Comparison of ENCODE assay signal across 13 cellular contexts in genomic region chr16:46932802-46933201, GRCh38. TPM values are rescaled to one million over a fixed set of nuclear protein-coding genes. Genes with fewer than 3 reads are reported as not detected.
A peak's percentile ranks its signal among the peaks of the same experiment; 100 is the strongest.
DNase-seq lines count a peak whose midpoint lies in the region; ATAC-seq, FAIRE-seq and TF ChIP-seq lines count a peak whose summit lies in the region.
"Had no signal": no experiment of that assay in that cellular context is flagged by ENCODE, and none has a peak within 500 bp of the region (broad histone marks: within the 10 kb centered on the region; RNA-seq: fewer than 3 reads in every experiment).

No MANE protein-coding gene starts in this region.

- no peak overlapping the region for H2AFZ ChIP-seq in OCI-LY1 (ENCODE audit: low read length)

- ATAC-seq in GM18868 (IDR thresholded peaks at IDR 0.05; ENCODE audit: unreplicated experiment) (peak; percentile 75), HG03025 (IDR thresholded peaks at IDR 0.05; ENCODE audit: low FRiP score, unreplicated experiment) (peak; percentile 49)
- ATAC-seq in activated CD4-positive, CD25-positive, alpha-beta regulatory T cell treated with anti-CD3 and anti-CD28 coated beads, Interleukin-2, amount 50 U/mL, for 24 hours: no peak
- ATAC-seq: activated T-helper 17 cell treated with anti-CD3 and anti-CD28 coated beads, Interleukin-2, amount 50 U/mL, for 72 hours; HCT116 had no signal

- H3K27ac ChIP-seq in OCI-LY1 (ENCODE audit: low read depth, low read length, poor library complexity, severe bottlenecking) (peak overlapping the region; percentile 53), kidney (ENCODE audit: low read depth in 2 of 2, low read length in 2 of 2) (no peak overlapping the region)

- intact Hi-C loops in kidney (cut with DNase I): no loop called here

- H3K79me2 ChIP-seq in OCI-LY1 (ENCODE audit: insufficient read depth, low read length): no peaks in the 10 kb centered on the region

- H4K20me1 ChIP-seq in OCI-LY1 (ENCODE audit: insufficient read depth, low read length): no peaks in the 10 kb centered on the region

- no peaks in the 10 kb centered on the region for H3F3A ChIP-seq in OCI-LY1 (ENCODE audit: insufficient read depth, low read length)

- H3K9ac ChIP-seq in OCI-LY1 (ENCODE audit: low read length) (peak overlapping the region; percentile 15; the same call in 1 of the 2 replicates), kidney (ENCODE audit: low read length in 2 of 2) (no peak overlapping the region)

- H3K4me1 ChIP-seq in OCI-LY1 (ENCODE audit: insufficient read depth, low read length, severe bottlenecking): peaks cover 20% of the 10 kb centered on the region
- peaks cover 0 to 2% of the 10 kb centered on the region in 2 donors for H3K4me1 ChIP-seq in kidney (ENCODE audit: control insufficient read depth in 1 of 2, insufficient read depth in 1 of 2, low read depth in 1 of 2, low read length in 2 of 2)

- no peak overlapping the region for H3K4me3 ChIP-seq in OCI-LY1 (ENCODE audit: low read depth, low read length, poor library complexity, severe bottlenecking)
- H3K4me3 ChIP-seq in kidney (ENCODE audit: low read length in 2 of 2): no peak overlapping the region

- FAIRE-seq in kidney (lab: Jason Lieb, UNC): no peak
- FAIRE-seq: bronchial epithelial cell had no signal

- TF ChIP-seq CTCF in OCI-LY1 (IDR thresholded peaks at IDR 0.05; ENCODE audit: low read length) (no peak), kidney (IDR thresholded peaks at IDR 0.05; ENCODE audit: borderline replicate concordance, extremely low read depth, insufficient read depth) (no peak)

- peak overlapping the region; percentile 47 for H3K4me2 ChIP-seq in OCI-LY1 (ENCODE audit: low read length)

- no peaks in the 10 kb centered on the region for H3K9me3 ChIP-seq in OCI-LY1 (ENCODE audit: low read length)
- H3K9me3 ChIP-seq in kidney (ENCODE audit: control insufficient read depth in 1 of 2, low read length in 2 of 2): no peaks in the 10 kb centered on the region

- H3K27me3 ChIP-seq in OCI-LY1 (ENCODE audit: insufficient read depth, low read length): no peaks in the 10 kb centered on the region

- H3K36me3 ChIP-seq in OCI-LY1 (ENCODE audit: insufficient read depth, low read length) (peaks cover 13% of the 10 kb centered on the region; the same call in 1 of the 2 replicates), kidney (ENCODE audit: control insufficient read depth in 1 of 2, insufficient read depth in 2 of 2, low read length in 2 of 2) (peaks cover 0 to 6% of the 10 kb centered on the region in 2 donors)

- DNase-seq in kidney: peak; percentile 24
- no peak for DNase-seq in stimulated activated CD4-positive, alpha-beta T cell treated with anti-CD3 and anti-CD28 coated beads, Interleukin-4, amount 100 ng/mL, for 24 hours
- no peak for DNase-seq in islet precursor cell
- DNase-seq: DMS153, erythroblast, NCI-H1105 had no signal

- H3K9me2 ChIP-seq in OCI-LY1 (ENCODE audit: low read depth, low read length): no peaks in the 10 kb centered on the region

RNA-seq across cellular contexts. Expression of gene DNAJA2, which starts 40.7 kb away (rescaled TPM):
- total RNA-seq in kidney: 54.4 TPM
- polyA plus RNA-seq in kidney (ENCODE audit: insufficient read depth, low read depth, low replicate concordance): 47.3 TPM

RNA-seq across cellular contexts. Expression of gene GPT2, which starts 48.6 kb away (rescaled TPM):
- total RNA-seq in kidney: 6.5 TPM
- 37.1 TPM for polyA plus RNA-seq in kidney (ENCODE audit: insufficient read depth, low read depth, low replicate concordance)

Comparison
In these comparisons a context has a peak if more than half of its experiments do, and no peak if none do; other contexts are left out.
1. ATAC-seq: peak in GM18868 (single experiment) and HG03025 (single experiment); none in activated CD4-positive, CD25-positive, alpha-beta regulatory T cell treated with anti-CD3 and anti-CD28 coated beads, Interleukin-2, amount 50 U/mL, for 24 hours (0 of 2).